17 cellular contexts compared by ENCODE assay signal in genomic region chr12:43669373-43669772, GRCh38.
DNase-seq lines count a peak whose midpoint lies in the region; ATAC-seq and TF ChIP-seq lines count a peak whose summit lies in the region.
"Had no signal": no experiment of that assay in that cellular context is flagged by ENCODE, and none has a peak within 500 bp of the region (broad histone marks: within the 10 kb centered on the region; RNA-seq: fewer than 3 reads in every experiment).

No MANE protein-coding gene starts in this region.

- H3K27me3 Mint-ChIP-seq in GM23338 (ENCODE audit: insufficient read depth, low read depth, poor library complexity) (no peaks in the 10 kb centered on the region), WTC11 (ENCODE audit: low read depth) (no peaks in the 10 kb centered on the region), neural progenitor cell (ENCODE audit: insufficient read depth, low read depth) (peaks cover 4% of the 10 kb centered on the region), natural killer cell (ENCODE audit: low read depth in 2 of 2) (peaks cover 0 to 5% of the 10 kb centered on the region in 2 donors)

- H3K36me3 Mint-ChIP-seq in GM23338 (ENCODE audit: low read depth) (no peaks in the 10 kb centered on the region; the same call in 2 of the 3 replicates), WTC11 (no peaks in the 10 kb centered on the region), neural progenitor cell (no peaks in the 10 kb centered on the region), natural killer cell (no peaks in the 10 kb centered on the region)
- H3K36me3 Mint-ChIP-seq: CD8-positive, alpha-beta T cell had no signal

- no peak overlapping the region for H3K4me3 ChIP-seq in GM23338
- no peak overlapping the region for H3K4me3 ChIP-seq in neural progenitor cell
- H3K4me3 ChIP-seq: BLaER1 treated with 17β-estradiol and CSF1 and Interleukin-3, amounts not matched to agents 10 nM and 100 nM; GM12878; HAP-1 had no signal

- no peaks in the 10 kb centered on the region for H3K4me1 ChIP-seq in GM23338 (ENCODE audit: insufficient read depth)
- H3K4me1 ChIP-seq in neural progenitor cell: no peaks in the 10 kb centered on the region
- H3K4me1 ChIP-seq: HAP-1 had no signal

- intact Hi-C loops in natural killer cell (cut with micrococcal nuclease): no loop called here

- H3K27ac ChIP-seq in GM23338 (ENCODE audit: low read depth) (no peak overlapping the region), neural progenitor cell (no peak overlapping the region)
- H3K27ac ChIP-seq: BLaER1 treated with 17β-estradiol and CSF1 and Interleukin-3, amounts not matched to agents 10 nM and 100 nM had no signal

- POLR2A ChIA-PET in WTC11 (lab: Charles Lee): no interaction called here

- H4K20me1 ChIP-seq in GM23338 (replicated peaks; ENCODE audit: insufficient read depth) (no peaks in the 10 kb centered on the region), neural progenitor cell (ENCODE audit: low read depth) (no peaks in the 10 kb centered on the region)
- H4K20me1 ChIP-seq: BLaER1 treated with 17β-estradiol and CSF1 and Interleukin-3, amounts not matched to agents 10 nM and 100 nM had no signal

- H3K27me3 ChIP-seq in GM23338 (ENCODE audit: insufficient read depth): no peaks in the 10 kb centered on the region
- H3K27me3 ChIP-seq in neural progenitor cell: no peaks in the 10 kb centered on the region
- H3K27me3 ChIP-seq: BLaER1 treated with 17β-estradiol and CSF1 and Interleukin-3, amounts not matched to agents 10 nM and 100 nM had no signal

- H3K4me2 ChIP-seq in GM23338 (no peak overlapping the region), neural progenitor cell (no peak overlapping the region)
- H3K4me2 ChIP-seq: BLaER1 treated with 17β-estradiol and CSF1 and Interleukin-3, amounts not matched to agents 10 nM and 100 nM had no signal

- no peaks in the 10 kb centered on the region for H3K9me2 ChIP-seq in GM23338 (ENCODE audit: insufficient read depth)

- no peaks in the 10 kb centered on the region for H3K9me3 ChIP-seq in neural progenitor cell (ENCODE audit: low read depth)
- H3K9me3 ChIP-seq: BLaER1 treated with 17β-estradiol and CSF1 and Interleukin-3, amounts not matched to agents 10 nM and 100 nM; HAP-1 had no signal

- ATAC-seq in GM23338: peak; percentile 68
- peak; percentile 70 for ATAC-seq in WTC11
- ATAC-seq in natural killer cell: no peak
- no peak for ATAC-seq in GM21737 (IDR thresholded peaks at IDR 0.05; ENCODE audit: unreplicated experiment)
- ATAC-seq: CD8-positive, alpha-beta T cell; GM12878 had no signal

- CTCF ChIA-PET in WTC11 (lab: Charles Lee): no interaction called here

- H3K4me1 Mint-ChIP-seq in GM23338 (no peaks in the 10 kb centered on the region), WTC11 (no peaks in the 10 kb centered on the region), neural progenitor cell (peaks cover 12% of the 10 kb centered on the region), natural killer cell (no peaks in the 10 kb centered on the region)
- H3K4me1 Mint-ChIP-seq: B cell had no signal

- H3K27ac Mint-ChIP-seq in GM23338 (no peak overlapping the region), WTC11 (no peak overlapping the region), neural progenitor cell (no peak overlapping the region), natural killer cell (no peak overlapping the region)
- H3K27ac Mint-ChIP-seq: B cell; CD8-positive, alpha-beta T cell had no signal

- H3F3A ChIP-seq in GM23338 (replicated peaks; ENCODE audit: low read depth): no peaks in the 10 kb centered on the region
- no peaks in the 10 kb centered on the region for H3F3A ChIP-seq in neural progenitor cell (ENCODE audit: low read depth)

- no peaks in the 10 kb centered on the region for H3K9me3 Mint-ChIP-seq in GM23338
- H3K9me3 Mint-ChIP-seq in WTC11: no peaks in the 10 kb centered on the region
- H3K9me3 Mint-ChIP-seq in neural progenitor cell: no peaks in the 10 kb centered on the region
- H3K9me3 Mint-ChIP-seq in natural killer cell: no peaks in the 10 kb centered on the region
- H3K9me3 Mint-ChIP-seq: CD8-positive, alpha-beta T cell had no signal

- H3K36me3 ChIP-seq in GM23338 (ENCODE audit: insufficient read depth): no peaks in the 10 kb centered on the region
- H3K36me3 ChIP-seq in neural progenitor cell: no peaks in the 10 kb centered on the region
- H3K36me3 ChIP-seq: BLaER1 treated with 17β-estradiol and CSF1 and Interleukin-3, amounts not matched to agents 10 nM and 100 nM; HAP-1 had no signal

- no peak overlapping the region for H2AFZ ChIP-seq in GM23338
- peak overlapping the region; percentile 31 for H2AFZ ChIP-seq in neural progenitor cell (replicated peaks)

- no peak overlapping the region for H3K9ac ChIP-seq in neural progenitor cell
- H3K9ac ChIP-seq: BLaER1 treated with 17β-estradiol and CSF1 and Interleukin-3, amounts not matched to agents 10 nM and 100 nM had no signal

- H3K4me3 Mint-ChIP-seq in GM23338 (no peak overlapping the region), WTC11 (no peak overlapping the region), neural progenitor cell (no peak overlapping the region), natural killer cell (no peak overlapping the region)
- H3K4me3 Mint-ChIP-seq: B cell; CD8-positive, alpha-beta T cell had no signal

- no peaks in the 10 kb centered on the region for H3K79me2 ChIP-seq in GM23338 (replicated peaks; ENCODE audit: insufficient read depth)
- H3K79me2 ChIP-seq in neural progenitor cell (ENCODE audit: low read depth): no peaks in the 10 kb centered on the region

- DNase-seq in GM23338 (ENCODE audit: low spot score) (peak; percentile 17), LHCN-M2 (ENCODE audit: low read depth) (peak; percentile 9), WTC11 (ENCODE audit: low spot score) (no peak), neural progenitor cell (ENCODE audit: low spot score) (no peak), midbrain (lab: John Stamatoyannopoulos, UW) (no peak), natural killer cell (no peak)
- DNase-seq: Calu3; CD8-positive, alpha-beta T cell; DMS53; DND-41; EL; IMR-90 had no signal

- no peak for TF ChIP-seq CTCF in GM23338 (conservative IDR thresholded peaks at IDR 0.05; ENCODE audit: low read depth in 2 of 2)
- no peak for TF ChIP-seq CTCF in WTC11 (IDR thresholded peaks at IDR 0.05)
- no peak for TF ChIP-seq CTCF in neural progenitor cell (IDR thresholded peaks at IDR 0.05)
- TF ChIP-seq CTCF in natural killer cell (IDR thresholded peaks at IDR 0.05): no peak

TF ChIP-seq in WTC11, 78 proteins besides CTCF, POLR2A, EP300 and RAD21 (continues in another document):
- no peak for TF ChIP-seq IRF2 (CRISPR knock-in tag; IDR thresholded peaks at IDR 0.05; ENCODE audit: borderline replicate concordance, low read depth)
- no peak for TF ChIP-seq NFYB (CRISPR knock-in tag; conservative IDR thresholded peaks at IDR 0.05; ENCODE audit: low read depth)
- no peak for TF ChIP-seq ZNF281 (CRISPR knock-in tag; IDR thresholded peaks at IDR 0.05)
- no peak for TF ChIP-seq E2F1 (CRISPR knock-in tag; IDR thresholded peaks at IDR 0.05)
- no peak for TF ChIP-seq AR (CRISPR knock-in tag; IDR thresholded peaks at IDR 0.05)
- no peak for TF ChIP-seq RORB (CRISPR knock-in tag; IDR thresholded peaks at IDR 0.05)
- TF ChIP-seq ZBTB21 (CRISPR knock-in tag; IDR thresholded peaks at IDR 0.05; ENCODE audit: borderline replicate concordance): no peak

Comparison
In these comparisons a context has a peak if more than half of its experiments do, and no peak if none do; other contexts are left out.
1. ATAC-seq: peak in GM23338 (single experiment) and WTC11 (single experiment); none in natural killer cell (0 of 3) and GM21737 (single experiment).
2. DNase-seq: peak in GM23338 (single experiment) and LHCN-M2 (single experiment); none in WTC11 (single experiment), neural progenitor cell (single experiment), midbrain (single experiment) and natural killer cell (single experiment).